ENCODE assay signal across 9 cellular contexts in the genomic region with DNA sequence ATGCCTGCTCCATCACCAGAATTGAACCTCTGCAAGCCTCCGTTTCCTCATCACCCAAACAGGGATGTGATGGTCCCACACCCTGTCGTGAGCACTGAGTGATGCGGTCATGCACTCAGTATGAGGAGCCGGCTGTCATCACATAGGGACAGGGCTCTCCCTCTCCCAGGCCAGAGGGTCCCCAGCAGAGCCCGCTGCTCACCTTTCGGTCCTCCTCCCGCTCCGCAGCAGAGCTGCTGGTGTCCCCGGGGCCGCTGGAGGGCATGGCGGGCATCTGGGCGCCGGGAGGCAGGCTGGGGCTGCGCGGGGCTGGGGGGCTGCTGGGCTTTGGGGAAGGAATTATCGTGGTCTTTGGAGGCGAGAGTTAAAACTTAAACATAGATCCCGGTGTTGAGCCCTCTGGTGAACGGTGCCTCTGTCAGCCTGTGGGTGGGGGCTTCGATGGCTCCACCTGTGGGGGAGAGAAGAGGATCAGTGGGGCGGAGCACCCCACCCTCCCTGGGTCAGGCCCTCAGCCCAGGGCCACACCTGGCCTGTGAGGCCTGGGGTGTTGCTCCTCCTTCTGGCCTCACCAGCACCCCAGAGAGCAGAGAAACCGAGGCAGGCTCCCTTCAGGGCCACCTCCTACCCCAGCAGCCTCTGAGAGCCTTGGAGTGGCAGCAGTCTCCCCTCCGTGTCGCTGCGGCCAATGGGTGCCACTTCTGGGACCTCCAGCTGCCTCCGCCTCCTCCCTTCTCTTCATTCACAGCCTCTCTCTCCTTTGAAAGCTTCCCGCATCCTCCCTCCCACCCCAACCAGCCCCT. TPM values are rescaled to one million over a fixed set of nuclear protein-coding genes. Genes with fewer than 3 reads are reported as not detected.
DNase-seq lines count a peak whose midpoint lies in the region; ATAC-seq and TF ChIP-seq lines count a peak whose summit lies in the region.
"Had no signal": no experiment of that assay in that cellular context is flagged by ENCODE, and none has a peak within 500 bp of the region (broad histone marks: within the 10 kb centered on the region; RNA-seq: fewer than 3 reads in every experiment).

No MANE protein-coding gene starts in this region.

- peaks cover 7 to 19% of the 10 kb centered on the region in 2 donors for H3K36me3 Mint-ChIP-seq in CD4-positive, alpha-beta memory T cell
- no peaks in the 10 kb centered on the region; the same call in 2 of the 3 replicates for H3K36me3 Mint-ChIP-seq in GM23338 (ENCODE audit: low read depth)
- H3K36me3 Mint-ChIP-seq in activated naive CD4-positive, alpha-beta T cell treated with anti-CD3 and anti-CD28 coated beads, Interleukin-2, amount 50 U/mL, for 72 hours: peaks cover 11 to 27% of the 10 kb centered on the region in 2 donors
- no peaks in the 10 kb centered on the region for H3K36me3 Mint-ChIP-seq in natural killer cell treated with Interleukin-12 subunit alpha and Interleukin-12 subunit beta and Interleukin-15 and Interleukin-18, amount 100 ng/mL, for 72 hours

- H3K4me1 ChIP-seq in CD4-positive, alpha-beta memory T cell (ENCODE audit: insufficient read depth, low read length): peaks cover 75% of the 10 kb centered on the region
- H3K4me1 ChIP-seq in GM23338 (ENCODE audit: insufficient read depth): peaks cover 45% of the 10 kb centered on the region
- no peaks in the 10 kb centered on the region for H3K4me1 ChIP-seq in GM23248 (ENCODE audit: insufficient read depth)

- H3K4me3 ChIP-seq in CD4-positive, alpha-beta memory T cell (ENCODE audit: low read length in 2 of 2): peak overlapping the region; percentile 14 to 57
- H3K4me3 ChIP-seq in GM23338 (no peak overlapping the region), GM23248 (no peak overlapping the region)

- H3K79me2 ChIP-seq in GM23338 (replicated peaks; ENCODE audit: insufficient read depth) (no peaks in the 10 kb centered on the region), GM23248 (ENCODE audit: insufficient read depth) (no peaks in the 10 kb centered on the region)

- no peak overlapping the region for H3K9ac ChIP-seq in GM23248

- intact Hi-C loops in CD4-positive, alpha-beta memory T cell (cut with micrococcal nuclease): loop anchor here (1.0 kb wide), 2 partner anchors 37 to 48 kb away; no protein-coding TSS in a partner anchor

- peak overlapping the region; percentile 71; the same call in 1 of the 2 replicates for H3K4me2 ChIP-seq in GM23338
- H3K4me2 ChIP-seq in GM23248 (ENCODE audit: unreplicated experiment): no peak overlapping the region

- peak overlapping the region; percentile 82 to 90 (median 87) for H3K4me3 Mint-ChIP-seq in CD4-positive, alpha-beta memory T cell
- H3K4me3 Mint-ChIP-seq in GM23338: no peak overlapping the region
- H3K4me3 Mint-ChIP-seq in natural killer cell treated with Interleukin-12 subunit alpha and Interleukin-12 subunit beta and Interleukin-15 and Interleukin-18, amount 100 ng/mL, for 72 hours: no peak overlapping the region

- H3K27ac Mint-ChIP-seq in CD4-positive, alpha-beta memory T cell: peak overlapping the region; percentile 91 to 96 (median 93)
- 0 out of 2 replicates have a peak overlapping the region, but pooled peaks have one; percentile 52 for H3K27ac Mint-ChIP-seq in GM23338
- H3K27ac Mint-ChIP-seq in activated naive CD4-positive, alpha-beta T cell treated with anti-CD3 and anti-CD28 coated beads, Interleukin-2, amount 50 U/mL, for 72 hours: peak overlapping the region; percentile 93 to 96
- peak overlapping the region in 1 of 2 donors; percentile 66 for H3K27ac Mint-ChIP-seq in natural killer cell treated with Interleukin-12 subunit alpha and Interleukin-12 subunit beta and Interleukin-15 and Interleukin-18, amount 100 ng/mL, for 72 hours

- no peaks in the 10 kb centered on the region for H3K27me3 Mint-ChIP-seq in CD4-positive, alpha-beta memory T cell
- peaks cover 12% of the 10 kb centered on the region for H3K27me3 Mint-ChIP-seq in GM23338 (ENCODE audit: insufficient read depth, low read depth, poor library complexity)
- peaks cover 0 to 3% of the 10 kb centered on the region in 2 donors for H3K27me3 Mint-ChIP-seq in natural killer cell treated with Interleukin-12 subunit alpha and Interleukin-12 subunit beta and Interleukin-15 and Interleukin-18, amount 100 ng/mL, for 72 hours

- H4K20me1 ChIP-seq in GM23338 (replicated peaks; ENCODE audit: insufficient read depth) (no peaks in the 10 kb centered on the region), GM23248 (ENCODE audit: insufficient read depth) (no peaks in the 10 kb centered on the region)

- H3K9me3 Mint-ChIP-seq in CD4-positive, alpha-beta memory T cell: no peaks in the 10 kb centered on the region
- no peaks in the 10 kb centered on the region; the same call in 2 of the 3 replicates for H3K9me3 Mint-ChIP-seq in GM23338
- no peaks in the 10 kb centered on the region for H3K9me3 Mint-ChIP-seq in activated naive CD4-positive, alpha-beta T cell treated with anti-CD3 and anti-CD28 coated beads, Interleukin-2, amount 50 U/mL, for 72 hours
- no peaks in the 10 kb centered on the region for H3K9me3 Mint-ChIP-seq in natural killer cell treated with Interleukin-12 subunit alpha and Interleukin-12 subunit beta and Interleukin-15 and Interleukin-18, amount 100 ng/mL, for 72 hours

- no peaks in the 10 kb centered on the region for H3K9me3 ChIP-seq in CD4-positive, alpha-beta memory T cell (ENCODE audit: control insufficient read depth in 1 of 2, low read length in 2 of 2)
- no peaks in the 10 kb centered on the region for H3K9me3 ChIP-seq in GM23248 (ENCODE audit: low read depth)

- in situ Hi-C loops in GM23248 (cut with MboI): no loop called here

- WGBS in GM23248 (ENCODE audit: low coverage in 1 of 2, low lambda C conversion rate in 2 of 2, missing lambda C conversion rate in 2 of 2), 2 experiments: 97 to 98% methylated on average over 19 to 27 of the region's 27 CpGs

- TF ChIP-seq CTCF in GM23338 (conservative IDR thresholded peaks at IDR 0.05; ENCODE audit: low read depth in 2 of 2): no peak

- H3F3A ChIP-seq in GM23338 (replicated peaks; ENCODE audit: low read depth): 0 out of 2 replicates have a peak, but pooled peaks cover 19% of the 10 kb centered on the region
- H3F3A ChIP-seq in GM23248 (ENCODE audit: insufficient read depth): no peaks in the 10 kb centered on the region

- DNase-seq in CD4-positive, alpha-beta memory T cell: no peak
- DNase-seq in GM23338 (ENCODE audit: low spot score) (no peak), GM23248 (no peak), LoVo (ENCODE audit: low spot score) (no peak), middle frontal gyrus (ENCODE audit: extremely low spot score, low spot score) (no peak)
- no peak for DNase-seq in activated naive CD4-positive, alpha-beta T cell treated with anti-CD3 and anti-CD28 coated beads, Interleukin-2, amount 50 U/mL, for 72 hours (ENCODE audit: low spot score in 2 of 2)
- no peak for DNase-seq in natural killer cell treated with Interleukin-12 subunit alpha and Interleukin-12 subunit beta and Interleukin-15 and Interleukin-18, amount 100 ng/mL, for 72 hours (ENCODE audit: low spot score)

- no peak for ATAC-seq in GM23338
- peak; percentile 69 to 78 for ATAC-seq in activated naive CD4-positive, alpha-beta T cell treated with anti-CD3 and anti-CD28 coated beads, Interleukin-2, amount 50 U/mL, for 72 hours
- ATAC-seq in natural killer cell treated with Interleukin-12 subunit alpha and Interleukin-12 subunit beta and Interleukin-15 and Interleukin-18, amount 100 ng/mL, for 72 hours: peak; percentile 12 to 45
- no peak for ATAC-seq in GM18519 (IDR thresholded peaks at IDR 0.05; ENCODE audit: low FRiP score, unreplicated experiment)
- ATAC-seq: left colon had no signal

- H3K27ac ChIP-seq in CD4-positive, alpha-beta memory T cell (ENCODE audit: low read depth, low read length): peak overlapping the region; percentile 61
- peak overlapping the region; percentile 84 for H3K27ac ChIP-seq in GM23338 (ENCODE audit: low read depth)
- H3K27ac ChIP-seq in GM23248: no peak overlapping the region

- peaks cover 19% of the 10 kb centered on the region for H3K36me3 ChIP-seq in CD4-positive, alpha-beta memory T cell (ENCODE audit: insufficient read depth, low read length)
- no peaks in the 10 kb centered on the region for H3K36me3 ChIP-seq in GM23338 (ENCODE audit: insufficient read depth)
- H3K36me3 ChIP-seq in GM23248 (ENCODE audit: low read depth): no peaks in the 10 kb centered on the region

- H2AFZ ChIP-seq in GM23338 (no peak overlapping the region), GM23248 (no peak overlapping the region)

- H3K27me3 ChIP-seq in CD4-positive, alpha-beta memory T cell (ENCODE audit: insufficient read depth, low read length): no peaks in the 10 kb centered on the region
- H3K27me3 ChIP-seq in GM23338 (ENCODE audit: insufficient read depth): no peaks in the 10 kb centered on the region
- H3K27me3 ChIP-seq in GM23248 (replicated peaks; ENCODE audit: insufficient read depth): no peaks in the 10 kb centered on the region

- CTCF ChIA-PET in CD4-positive, alpha-beta memory T cell (lab: Charles Lee; ENCODE audit: partially characterized antibody): interaction anchor here (0.6 to 5.5 kb wide), 20 partner anchors 9 to 148 kb away, joined by 3 to 33 read pairs (median 6); partner anchors contain the start of gene DNMT3A

- POLR2A ChIA-PET in CD4-positive, alpha-beta memory T cell (lab: Charles Lee; ENCODE audit: partially characterized antibody): interaction anchor here (0.8 to 5.5 kb wide), 21 partner anchors 9 to 98 kb away, joined by 3 to 49 read pairs (median 12); partner anchors contain the start of gene DNMT3A

- no peaks in the 10 kb centered on the region for H3K9me2 ChIP-seq in GM23338 (ENCODE audit: insufficient read depth)
- H3K9me2 ChIP-seq in GM23248 (ENCODE audit: insufficient read depth): no peaks in the 10 kb centered on the region

- peaks cover 33 to 83% (median 54%) of the 10 kb centered on the region in 4 donors for H3K4me1 Mint-ChIP-seq in CD4-positive, alpha-beta memory T cell
- peaks cover 64% of the 10 kb centered on the region for H3K4me1 Mint-ChIP-seq in GM23338
- H3K4me1 Mint-ChIP-seq in natural killer cell treated with Interleukin-12 subunit alpha and Interleukin-12 subunit beta and Interleukin-15 and Interleukin-18, amount 100 ng/mL, for 72 hours (ENCODE audit: low read depth in 2 of 2): peaks cover 16 to 22% of the 10 kb centered on the region in 2 donors

RNA-seq across cellular contexts. Expression of gene DNMT3A, which starts 27.8 kb away (rescaled TPM):
- 10 to 100 TPM; 62.2 to 71.6 TPM for total RNA-seq in CD4-positive, alpha-beta memory T cell
- 10 to 100 TPM in 1 of 2 donors, 1 to 10 TPM in 1; 7.5 to 14.6 TPM for polyA plus RNA-seq in CD4-positive, alpha-beta memory T cell
- 67.2 and 80.4 TPM in 2 replicates for total RNA-seq in GM23338 (2014; rRNA removed; shearing (Covaris generic))
- polyA plus RNA-seq in GM23338 (2016; fragmentation: Nextera tagmentation; extraction: Ambion mirVana) (42.9 and 47.2 TPM in 2 replicates), GM23248 (2016; fragmentation: Nextera tagmentation; extraction: Ambion mirVana) (2.5 TPM in 2 replicates)
- total RNA-seq in activated naive CD4-positive, alpha-beta T cell treated with anti-CD3 and anti-CD28 coated beads, Interleukin-2, amount 50 U/mL, for 72 hours: 10 to 100 TPM; 83.1 to 89.6 TPM
- total RNA-seq in natural killer cell treated with Interleukin-12 subunit alpha and Interleukin-12 subunit beta and Interleukin-15 and Interleukin-18, amount 100 ng/mL, for 72 hours: 10 to 100 TPM in 1 of 2 donors, 1 to 10 TPM in 1; 8.9 to 32.2 TPM
- total RNA-seq in GM23248 (2014; rRNA removed; shearing (Covaris generic)): 7.1 and 18.4 TPM in 2 replicates

Comparison
In these comparisons a context has a peak if more than half of its experiments do, and no peak if none do; other contexts are left out.
1. H3K4me3 ChIP-seq: peak in CD4-positive, alpha-beta memory T cell (2 of 2); none in GM23338 (single experiment) and GM23248 (single experiment).
2. H3K4me3 Mint-ChIP-seq: peak in CD4-positive, alpha-beta memory T cell (8 of 8); none in GM23338 (single experiment) and natural killer cell treated with Interleukin-12 subunit alpha and Interleukin-12 subunit beta and Interleukin-15 and Interleukin-18, amount 100 ng/mL, for 72 hours (single experiment).
3. ATAC-seq: peak in activated naive CD4-positive, alpha-beta T cell treated with anti-CD3 and anti-CD28 coated beads, Interleukin-2, amount 50 U/mL, for 72 hours (2 of 2) and natural killer cell treated with Interleukin-12 subunit alpha and Interleukin-12 subunit beta and Interleukin-15 and Interleukin-18, amount 100 ng/mL, for 72 hours (2 of 2); none in GM23338 (single experiment) and GM18519 (single experiment).